ENCODE assay signal across 29 cellular contexts in genomic region chr1:107680579-107680985, GRCh38.
A peak's percentile ranks its signal among the peaks of the same experiment; 100 is the strongest.
DNase-seq lines count a peak whose midpoint lies in the region; ATAC-seq, FAIRE-seq and TF ChIP-seq lines count a peak whose summit lies in the region.
"Had no signal": no experiment of that assay in that cellular context is flagged by ENCODE, and none has a peak within 500 bp of the region (broad histone marks: within the 10 kb centered on the region; RNA-seq: fewer than 3 reads in every experiment).

No MANE protein-coding gene starts in this region.

- no peak overlapping the region for H3K27ac Mint-ChIP-seq in HFFc6
- H3K27ac Mint-ChIP-seq: activated CD4-positive, alpha-beta T cell treated with anti-CD3 and anti-CD28 coated beads, Interleukin-2, amount 10 ng/mL, durations not matched to agents 7 days and 5 days; IgD-negative memory B cell; naive thymus-derived CD8-positive, alpha-beta T cell; stimulated activated naive CD8-positive, alpha-beta T cell treated with anti-CD3 and anti-CD28 coated beads, Interleukin-15, amount 100 ng/mL, for 72 hours had no signal

- H3K4me3 Mint-ChIP-seq in HFFc6: no peak overlapping the region
- H3K4me3 Mint-ChIP-seq: activated CD4-positive, alpha-beta T cell treated with anti-CD3 and anti-CD28 coated beads, Interleukin-2, amount 10 ng/mL, durations not matched to agents 7 days and 5 days; activated T-cell treated with anti-CD3 and anti-CD28 coated beads, Interleukin-2, amount 50 U/mL, for 4 hours; IgD-negative memory B cell; naive thymus-derived CD8-positive, alpha-beta T cell; stimulated activated naive CD8-positive, alpha-beta T cell treated with anti-CD3 and anti-CD28 coated beads, Interleukin-15, amount 100 ng/mL, for 72 hours had no signal

- H3K27me3 ChIP-seq in PC-3 (ENCODE audit: low read length): no peaks in the 10 kb centered on the region
- no peaks in the 10 kb centered on the region for H3K27me3 ChIP-seq in mucosa of rectum (ENCODE audit: control insufficient read depth in 2 of 2, insufficient read depth in 2 of 2, low read length in 2 of 2)
- H3K27me3 ChIP-seq: BLaER1 treated with 17β-estradiol and CSF1 and Interleukin-3, amounts not matched to agents 10 nM and 100 nM; thyroid gland had no signal

- intact Hi-C loops in PC-3 (cut with micrococcal nuclease): loop anchor here (5.0 to 10.0 kb wide), 2 partner anchors 88 to 516 kb away; no protein-coding TSS in a partner anchor

- peaks cover 4% of the 10 kb centered on the region for H3F3A ChIP-seq in PC-3 (ENCODE audit: low read length, unreplicated experiment)

- H3K27ac ChIP-seq in A549: peak overlapping the region; percentile 68 to 87
- no peak overlapping the region for H3K27ac ChIP-seq in PC-3 (ENCODE audit: low read length)
- peak overlapping the region; percentile 83 to 89 for H3K27ac ChIP-seq in mucosa of rectum (ENCODE audit: low read depth in 2 of 2, low read length in 2 of 2)
- H3K27ac ChIP-seq: BLaER1 treated with 17β-estradiol and CSF1 and Interleukin-3, amounts not matched to agents 10 nM and 100 nM; thyroid gland had no signal

- no peak for FAIRE-seq in A549 (lab: Jason Lieb, UNC)
- FAIRE-seq: endothelial cell of umbilical vein, small intestine had no signal

- no peaks in the 10 kb centered on the region for H3K4me1 Mint-ChIP-seq in HFFc6 (ENCODE audit: low read depth)
- H3K4me1 Mint-ChIP-seq: activated CD4-positive, alpha-beta T cell treated with anti-CD3 and anti-CD28 coated beads, Interleukin-2, amount 10 ng/mL, durations not matched to agents 7 days and 5 days; naive thymus-derived CD8-positive, alpha-beta T cell; stimulated activated naive CD8-positive, alpha-beta T cell treated with anti-CD3 and anti-CD28 coated beads, Interleukin-15, amount 100 ng/mL, for 72 hours had no signal

- no peak for TF ChIP-seq CTCF in A549 (IDR thresholded peaks at IDR 0.05)
- TF ChIP-seq CTCF in PC-3 (conservative IDR thresholded peaks at IDR 0.05; ENCODE audit: low read depth, low read length): no peak
- no peak for TF ChIP-seq CTCF in epithelial cell of proximal tubule (conservative IDR thresholded peaks at IDR 0.05; ENCODE audit: low read depth, low read length)
- no peak for TF ChIP-seq CTCF in HFFc6 (IDR thresholded peaks at IDR 0.05)
- TF ChIP-seq CTCF in GM10266 (IDR thresholded peaks at IDR 0.05; ENCODE audit: control insufficient read depth, insufficient read depth, low read depth, missing control alignments): no peak

- no peak for TF ChIP-seq EP300 in A549 (IDR thresholded peaks at IDR 0.05)

- H3K9me3 ChIP-seq in A549 (no peaks in the 10 kb centered on the region), PC-3 (ENCODE audit: low read length) (no peaks in the 10 kb centered on the region), mucosa of rectum (ENCODE audit: control insufficient read depth in 2 of 2, low read length in 2 of 2) (no peaks in the 10 kb centered on the region)
- H3K9me3 ChIP-seq: thyroid gland had no signal

- POLR2A ChIA-PET in A549 (lab: Yijun Ruan, JAX) (no interaction called here), PC-3 (lab: Charles Lee; ENCODE audit: unreplicated experiment) (no interaction called here)

- no peaks in the 10 kb centered on the region for H4K20me1 ChIP-seq in PC-3 (ENCODE audit: low read length)
- H4K20me1 ChIP-seq: BLaER1 treated with 17β-estradiol and CSF1 and Interleukin-3, amounts not matched to agents 10 nM and 100 nM had no signal

- H2AFZ ChIP-seq in PC-3 (ENCODE audit: low read length): no peak overlapping the region

- BruUV-seq in PC-3 (replicated peaks; lab: Mats Ljungman, UMichigan): no TSS peak

- no peak for TF ChIP-seq RAD21 in A549 (conservative IDR thresholded peaks at IDR 0.05 in 1 of 2, IDR thresholded peaks at IDR 0.05 in 1 of 2)

- H3K4me2 ChIP-seq in A549: peak overlapping the region; percentile 51
- H3K4me2 ChIP-seq in PC-3 (ENCODE audit: low read length): no peak overlapping the region
- H3K4me2 ChIP-seq: BLaER1 treated with 17β-estradiol and CSF1 and Interleukin-3, amounts not matched to agents 10 nM and 100 nM had no signal

- H3K36me3 Mint-ChIP-seq in HFFc6 (ENCODE audit: low read depth): no peaks in the 10 kb centered on the region

- no peak for TF ChIP-seq POLR2A in A549 (IDR thresholded peaks at IDR 0.05; ENCODE audit: low read length)

- H3K4me3 ChIP-seq in A549: no peak overlapping the region
- no peak overlapping the region for H3K4me3 ChIP-seq in PC-3 (ENCODE audit: low read length)
- H3K4me3 ChIP-seq in epithelial cell of proximal tubule (ENCODE audit: low read depth, low read length): peak overlapping the region; percentile 1
- peak overlapping the region; percentile 12 to 23 for H3K4me3 ChIP-seq in mucosa of rectum (ENCODE audit: low read length in 2 of 2)
- H3K4me3 ChIP-seq: BLaER1 treated with 17β-estradiol and CSF1 and Interleukin-3, amounts not matched to agents 10 nM and 100 nM; GM12878; thyroid gland had no signal

- no peaks in the 10 kb centered on the region for H3K27me3 Mint-ChIP-seq in HFFc6 (ENCODE audit: insufficient read depth)
- H3K27me3 Mint-ChIP-seq: activated CD4-positive, alpha-beta T cell treated with anti-CD3 and anti-CD28 coated beads, Interleukin-2, amount 10 ng/mL, durations not matched to agents 7 days and 5 days; IgD-negative memory B cell; naive thymus-derived CD8-positive, alpha-beta T cell; stimulated activated naive CD8-positive, alpha-beta T cell treated with anti-CD3 and anti-CD28 coated beads, Interleukin-15, amount 100 ng/mL, for 72 hours had no signal

- ATAC-seq in A549: no peak; a peak in 1 of 6 replicates
- no peak for ATAC-seq in PC-3
- no peak for ATAC-seq in HG02884 (IDR thresholded peaks at IDR 0.05; ENCODE audit: unreplicated experiment)
- ATAC-seq: activated T-cell treated with anti-CD3 and anti-CD28 coated beads, Interleukin-2, amount 50 U/mL, for 4 hours; GM12878; left lobe of liver; naive thymus-derived CD8-positive, alpha-beta T cell; Right ventricle myocardium inferior; SK-N-SH treated with all-trans-retinoic acid at 6 μM for 48 hours; stimulated activated naive CD8-positive, alpha-beta T cell treated with anti-CD3 and anti-CD28 coated beads, Interleukin-15, amount 100 ng/mL, for 72 hours had no signal

- H3K9me2 ChIP-seq in PC-3 (replicated peaks; ENCODE audit: low read length): no peaks in the 10 kb centered on the region

- H3K9ac ChIP-seq in PC-3 (ENCODE audit: low read length) (no peak overlapping the region), mucosa of rectum (ENCODE audit: low read depth in 1 of 2, low read length in 2 of 2) (peak overlapping the region in 1 of 2 donors; percentile 16)
- H3K9ac ChIP-seq: BLaER1 treated with 17β-estradiol and CSF1 and Interleukin-3, amounts not matched to agents 10 nM and 100 nM had no signal

- H3K79me2 ChIP-seq in PC-3 (ENCODE audit: low read length): no peaks in the 10 kb centered on the region

- WGBS in A549 (ENCODE audit: missing lambda C conversion rate): 37% methylated on average over 5 of the region's 5 CpGs

- H3K36me3 ChIP-seq in PC-3 (ENCODE audit: low read depth, low read length) (no peaks in the 10 kb centered on the region), mucosa of rectum (ENCODE audit: control insufficient read depth in 2 of 2, insufficient read depth in 2 of 2, low read length in 2 of 2) (no peaks in the 10 kb centered on the region)
- H3K36me3 ChIP-seq: thyroid gland had no signal

- DNase-seq in A549 (ENCODE audit: low read depth in 1 of 2, low spot score in 1 of 2): peak in 1 of 2 experiments; percentile 35
- DNase-seq in PC-3: peak; percentile 32
- no peak for DNase-seq in epithelial cell of proximal tubule (ENCODE audit: low read depth)
- DNase-seq in HFFc6: no peak
- no peak for DNase-seq in GM10266 (ENCODE audit: extremely low spot score)
- no peak for DNase-seq in globus pallidus (ENCODE audit: low spot score)
- DNase-seq: ACHN; activated CD4-positive, alpha-beta T cell treated with anti-CD3 and anti-CD28 coated beads, Interleukin-2, amount 10 ng/mL, durations not matched to agents 7 days and 5 days; activated naive CD4-positive, alpha-beta T cell; activated T-cell treated with anti-CD3 and anti-CD28 coated beads, Interleukin-2, amount 50 U/mL, for 4 hours; cerebellar nuclear complex; naive thymus-derived CD8-positive, alpha-beta T cell; NCI-H1092 treated with DMSO at 0.1 percent for 48 hours; NCI-H187 treated with DMSO at 0.1 percent for 48 hours; NCI-H524 treated with DMSO at 0.1 percent for 48 hours; small intestine; stimulated activated CD4-positive, alpha-beta T cell treated with anti-CD3 and anti-CD28 coated beads, Interleukin-1b, Interleukin-23, amount 100 ng/mL, for 48 hours; stimulated activated CD8-positive, alpha-beta memory T cell treated with anti-CD3 and anti-CD28 coated beads, Interleukin-4, amount 100 ng/mL, for 48 hours; stimulated activated naive CD8-positive, alpha-beta T cell treated with anti-CD3 and anti-CD28 coated beads, Interleukin-15, amount 100 ng/mL, for 72 hours; thyroid gland had no signal

- CTCF ChIA-PET in A549 (lab: Yijun Ruan, JAX): no interaction called here
- CTCF ChIA-PET in PC-3 (lab: Charles Lee): no interaction called here

- H3K4me1 ChIP-seq in A549: peaks cover 80% of the 10 kb centered on the region
- H3K4me1 ChIP-seq in PC-3 (ENCODE audit: insufficient read depth, low read length): peaks cover 32% of the 10 kb centered on the region
- peaks cover 0 to 19% of the 10 kb centered on the region in 2 donors for H3K4me1 ChIP-seq in mucosa of rectum (ENCODE audit: control insufficient read depth in 2 of 2, insufficient read depth in 2 of 2, low read length in 2 of 2)
- H3K4me1 ChIP-seq: BLaER1 treated with 17β-estradiol and CSF1 and Interleukin-3, amounts not matched to agents 10 nM and 100 nM; thyroid gland had no signal

- H3K9me3 Mint-ChIP-seq in HFFc6: peaks cover 1% of the 10 kb centered on the region; the same call in 1 of the 2 replicates

TF ChIP-seq in A549, 52 proteins besides CTCF, POLR2A, EP300 and RAD21:
- TF ChIP-seq TFCP2L1 (CRISPR knock-in tag; IDR thresholded peaks at IDR 0.05) (no peak), JUN (IDR thresholded peaks at IDR 0.05) (0 out of 5 replicates have a peak, but pooled peaks of 1 of the 2 experiments have one; percentile 23)

Comparison
In these comparisons a context has a peak if more than half of its experiments do, and no peak if none do; other contexts are left out.
1. H3K4me3 ChIP-seq: peak in epithelial cell of proximal tubule (single experiment) and mucosa of rectum (2 of 2); none in A549 (single experiment) and PC-3 (single experiment).